In the genomic region with DNA sequence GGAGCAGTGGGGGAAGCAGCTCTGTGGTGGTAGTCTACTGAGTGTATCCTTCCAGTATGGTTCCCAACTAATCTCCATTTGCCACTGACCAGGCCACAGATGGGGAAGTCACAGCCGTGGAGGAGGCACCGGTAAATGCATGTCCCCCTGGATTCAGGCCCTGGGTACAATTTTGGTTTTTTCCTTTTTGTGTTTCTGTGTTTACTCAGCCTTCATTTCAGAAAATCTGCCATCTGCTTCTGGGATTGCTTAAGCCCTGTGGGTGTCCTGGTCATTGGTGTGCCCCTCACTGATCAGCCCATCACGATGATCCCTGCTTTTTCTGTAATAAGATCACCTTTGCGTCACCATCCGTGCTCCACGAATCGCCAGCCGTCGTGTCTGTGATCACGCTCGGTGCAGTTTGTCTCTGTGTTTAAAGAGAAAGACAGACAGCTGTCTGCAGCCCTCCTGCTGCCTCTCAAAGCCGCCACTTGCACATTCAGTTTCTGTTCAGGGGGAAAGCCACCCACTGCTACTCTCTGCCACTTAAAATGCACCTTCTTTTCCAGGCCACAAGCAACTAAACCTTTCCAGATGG, we compare ENCODE assay signal across 16 cellular contexts.
DNase-seq lines count a peak whose midpoint lies in the region; ATAC-seq, FAIRE-seq and TF ChIP-seq lines count a peak whose summit lies in the region.
"Had no signal": no experiment of that assay in that cellular context is flagged by ENCODE, and none has a peak within 500 bp of the region (broad histone marks: within the 10 kb centered on the region; RNA-seq: fewer than 3 reads in every experiment).

No MANE protein-coding gene starts in this region.

- ATAC-seq in GM19452 (IDR thresholded peaks at IDR 0.05; ENCODE audit: unreplicated experiment), result no peak

- H3K36me3 ChIP-seq in bronchial epithelial cell (ENCODE audit: control insufficient read depth, insufficient read depth, low read length), result peaks cover 56% of the 10 kb centered on the region

- H3K36me3 Mint-ChIP-seq in neural crest cell (ENCODE audit: low read depth), result peaks cover 12% of the 10 kb centered on the region

- H3K4me3 Mint-ChIP-seq in neural crest cell, result no peak overlapping the region

- peak overlapping the region; percentile 23 for H3K27ac Mint-ChIP-seq in neural crest cell (ENCODE audit: unreplicated experiment)

- DNase-seq in DMS 273 (lab: John Stamatoyannopoulos, UW; ENCODE audit: unreplicated experiment), result peak; percentile 7
- DNase-seq in DMS 273 treated with DMSO at 0.1 percent for 48 hours (lab: John Stamatoyannopoulos, UW), result no peak
- peak; percentile 4 for DNase-seq in NCI-H524 treated with DMSO at 0.1 percent for 48 hours (lab: John Stamatoyannopoulos, UW)
- no peak for DNase-seq in bronchial epithelial cell (ENCODE audit: low read depth)
- DNase-seq in neural crest cell (ENCODE audit: low read depth, low spot score), result no peak
- no peak for DNase-seq in GM10266 (ENCODE audit: extremely low spot score)
- DNase-seq in GM12892 (ENCODE audit: insufficient read length), result no peak
- DNase-seq: DMS79, KG1, NCI-H1105, NCI-H187, NCI-H526 treated with DMSO at 0.1 percent for 48 hours, SHP77 had no signal

- H3K4me3 ChIP-seq in bronchial epithelial cell (ENCODE audit: low read depth, low read length), result no peak overlapping the region
- H3K4me3 ChIP-seq: BLaER1 treated with 17β-estradiol and CSF1 and Interleukin-3, amounts not matched to agents 10 nM and 100 nM had no signal

- H3K27me3 ChIP-seq in bronchial epithelial cell (ENCODE audit: control insufficient read depth, insufficient read depth, low read length), result no peaks in the 10 kb centered on the region
- H3K27me3 ChIP-seq: BLaER1 treated with 17β-estradiol and CSF1 and Interleukin-3, amounts not matched to agents 10 nM and 100 nM had no signal

- H3K9me3 Mint-ChIP-seq in neural crest cell, result no peaks in the 10 kb centered on the region

- no peaks in the 10 kb centered on the region for H3K4me1 Mint-ChIP-seq in neural crest cell

- no peaks in the 10 kb centered on the region for H3K27me3 Mint-ChIP-seq in neural crest cell (ENCODE audit: low read depth)

- FAIRE-seq in bronchial epithelial cell (lab: Jason Lieb, UNC) (peak; percentile 28), GM12892 (lab: Jason Lieb, UNC) (no peak)
- FAIRE-seq: G401.6 had no signal

- no peak for TF ChIP-seq CTCF in bronchial epithelial cell (IDR thresholded peaks at IDR 0.05; ENCODE audit: insufficient read depth, low read length, severe bottlenecking)
- TF ChIP-seq CTCF in neural crest cell (conservative IDR thresholded peaks at IDR 0.05), result no peak
- no peak for TF ChIP-seq CTCF in GM10266 (IDR thresholded peaks at IDR 0.05; ENCODE audit: control insufficient read depth, insufficient read depth, low read depth, missing control alignments)

- TF ChIP-seq POLR2A in GM12892 (IDR thresholded peaks at IDR 0.05; ENCODE audit: low read depth, low read length), result no peak

Comparison
In these comparisons a context has a peak if more than half of its experiments do, and no peak if none do; other contexts are left out.
1. DNase-seq: peak in DMS 273 (single experiment) and NCI-H524 treated with DMSO at 0.1 percent for 48 hours (single experiment); none in DMS 273 treated with DMSO at 0.1 percent for 48 hours (single experiment), bronchial epithelial cell (single experiment), neural crest cell (single experiment), GM10266 (single experiment) and GM12892 (single experiment).